Comparison of ENCODE assay signal across 18 cellular contexts in genomic region chr20:4836935-4837334, GRCh38. TPM values are rescaled to one million over a fixed set of nuclear protein-coding genes. Genes with fewer than 3 reads are reported as not detected.
A peak's percentile ranks its signal among the peaks of the same experiment; 100 is the strongest.
DNase-seq lines count a peak whose midpoint lies in the region; ATAC-seq and TF ChIP-seq lines count a peak whose summit lies in the region.
"Had no signal": no experiment of that assay in that cellular context is flagged by ENCODE, and none has a peak within 500 bp of the region (broad histone marks: within the 10 kb centered on the region; RNA-seq: fewer than 3 reads in every experiment).

No MANE protein-coding gene starts in this region.

- H3K27ac ChIP-seq in gastroesophageal sphincter, result peak overlapping the region in 2 of 4 donors; percentile 53 to 60
- peak overlapping the region; percentile 3 for H3K27ac ChIP-seq in suprapubic skin
- H3K27ac ChIP-seq: Peyer's patch had no signal

- DNase-seq in AG10803 (ENCODE audit: low read depth) (peak; percentile 11), mesenteric fat pad (ENCODE audit: low spot score) (peak; percentile 49), suprapubic skin (ENCODE audit: low spot score in 2 of 2) (no peak)
- DNase-seq in activated naive CD4-positive, alpha-beta T cell treated with anti-CD3 and anti-CD28 coated beads, Interleukin-2, amount 50 U/mL, for 16 hours, result no peak
- DNase-seq: AML-193, DMS53, MV-4-11, NCI-H1417 treated with DMSO at 0.1 percent for 48 hours, NCI-H2029, NCI-H2171 treated with DMSO at 0.1 percent for 48 hours, NCI-H524, Peyer's patch, SIG-M5 had no signal

- TF ChIP-seq EP300 in gastroesophageal sphincter (IDR thresholded peaks at IDR 0.05) (no peak), suprapubic skin (IDR thresholded peaks at IDR 0.05) (no peak)

- H3K4me1 ChIP-seq in gastroesophageal sphincter (peaks cover 0 to 24% (median 0%) of the 10 kb centered on the region in 3 donors), suprapubic skin (peaks cover 5% of the 10 kb centered on the region)
- H3K4me1 ChIP-seq: Peyer's patch had no signal

- TF ChIP-seq CTCF in AG10803 (conservative IDR thresholded peaks at IDR 0.05; ENCODE audit: low read length) (no peak), gastroesophageal sphincter (IDR thresholded peaks at IDR 0.05) (no peak), suprapubic skin (IDR thresholded peaks at IDR 0.05) (no peak)

- H3K4me3 ChIP-seq in AG10803 (ENCODE audit: low read length), result no peak overlapping the region
- no peak overlapping the region for H3K4me3 ChIP-seq in gastroesophageal sphincter
- H3K4me3 ChIP-seq in suprapubic skin, result no peak overlapping the region
- H3K4me3 ChIP-seq: Peyer's patch had no signal

- TF ChIP-seq POLR2A in gastroesophageal sphincter (IDR thresholded peaks at IDR 0.05), result no peak
- TF ChIP-seq POLR2A in suprapubic skin (IDR thresholded peaks at IDR 0.05), result no peak

- 28 to 38% methylated on average over 3 to 4 of the region's 4 CpGs for WGBS in gastroesophageal sphincter (ENCODE audit: low coverage in 1 of 2), 2 donors
- WGBS in suprapubic skin, result 55% methylated on average over 4 of the region's 4 CpGs

- ATAC-seq in gastroesophageal sphincter (peak; percentile 67), GM18861 (IDR thresholded peaks at IDR 0.05; ENCODE audit: unreplicated experiment) (no peak), HG03342 (IDR thresholded peaks at IDR 0.05; ENCODE audit: unreplicated experiment) (no peak), GM18907 (IDR thresholded peaks at IDR 0.05; ENCODE audit: unreplicated experiment) (no peak)
- ATAC-seq: HCT116 had no signal

- H3K9me3 ChIP-seq in gastroesophageal sphincter (no peaks in the 10 kb centered on the region), suprapubic skin (no peaks in the 10 kb centered on the region)
- H3K9me3 ChIP-seq: Peyer's patch had no signal

- H3K36me3 ChIP-seq in gastroesophageal sphincter (no peaks in the 10 kb centered on the region), suprapubic skin (no peaks in the 10 kb centered on the region)
- H3K36me3 ChIP-seq: Peyer's patch had no signal

- H3K27me3 ChIP-seq in gastroesophageal sphincter (no peaks in the 10 kb centered on the region), suprapubic skin (no peaks in the 10 kb centered on the region)
- H3K27me3 ChIP-seq: Peyer's patch had no signal

RNA-seq across cellular contexts. Expression of gene RASSF2, which starts 13.5 kb away (rescaled TPM):
- total RNA-seq in gastroesophageal sphincter (10 to 100 TPM; 28.3 to 99.0 (median 69.1) TPM), mesenteric fat pad (29.7 TPM), suprapubic skin (1 to 10 TPM; 3.1 to 5.6 (median 4.6) TPM)

Comparison
In these comparisons a context has a peak if more than half of its experiments do, and no peak if none do; other contexts are left out.
1. DNase-seq: peak in AG10803 (single experiment) and mesenteric fat pad (single experiment); none in suprapubic skin (0 of 2) and activated naive CD4-positive, alpha-beta T cell treated with anti-CD3 and anti-CD28 coated beads, Interleukin-2, amount 50 U/mL, for 16 hours (single experiment).